In genomic region chr13:80134360-80134759, GRCh38 we compare ENCODE assay signal across 23 cellular contexts.
DNase-seq lines count a peak whose midpoint lies in the region; ATAC-seq and TF ChIP-seq lines count a peak whose summit lies in the region.
"Had no signal": no experiment of that assay in that cellular context is flagged by ENCODE, and none has a peak within 500 bp of the region (broad histone marks: within the 10 kb centered on the region; RNA-seq: fewer than 3 reads in every experiment).

No MANE protein-coding gene starts in this region.

- DNase-seq in body of pancreas (no peak), mesendoderm (peak; percentile 65), smooth muscle cell (lab: John Stamatoyannopoulos, UW; ENCODE audit: unreplicated experiment) (no peak), mucosa of descending colon (no peak), activated gamma-delta T cell (lab: John Stamatoyannopoulos, UW) (no peak)
- DNase-seq in effector CD8-positive, alpha-beta T cell (lab: John Stamatoyannopoulos, UW), result no peak
- DNase-seq: activated naive CD8-positive, alpha-beta T cell treated with anti-CD3 and anti-CD28 coated beads, Interleukin-2, amount 10 ng/mL, durations not matched to agents 7 days and 5 days; CD8-positive, alpha-beta memory T cell; DMS53; naive B cell; NCI-H187 treated with DMSO at 0.1 percent for 48 hours; NCI-H2227 treated with DMSO at 0.1 percent for 48 hours; Peyer's patch; psoas muscle; stimulated activated CD4-positive, alpha-beta T cell treated with anti-CD3 and anti-CD28 coated beads, Interleukin-12 subunit alpha, Interleukin-12 subunit beta, amount 100 ng/mL, for 4 hours; testis had no signal

- H3K9me3 ChIP-seq in HUES6 (ENCODE audit: control insufficient read depth, insufficient read depth, low read depth, low read length) (no peaks in the 10 kb centered on the region), body of pancreas (no peaks in the 10 kb centered on the region), smooth muscle cell (replicated peaks; ENCODE audit: low read depth) (no peaks in the 10 kb centered on the region), mucosa of descending colon (no peaks in the 10 kb centered on the region)
- H3K9me3 ChIP-seq: Peyer's patch, psoas muscle, testis had no signal

- no peak overlapping the region for H3K18ac ChIP-seq in mesendoderm (ENCODE audit: low read length)

- H2AFZ ChIP-seq in smooth muscle cell (ENCODE audit: low read depth), result peak overlapping the region; percentile 16

- H3K36me3 ChIP-seq in HUES6 (ENCODE audit: control insufficient read depth, insufficient read depth, low read length) (no peaks in the 10 kb centered on the region), body of pancreas (replicated peaks in 1 of 2; ENCODE audit: insufficient read depth in 1 of 2, low read depth in 2 of 2) (no peaks in the 10 kb centered on the region), mesendoderm (ENCODE audit: control insufficient read depth, insufficient read depth, low read length) (no peaks in the 10 kb centered on the region), smooth muscle cell (ENCODE audit: low read depth) (no peaks in the 10 kb centered on the region), mucosa of descending colon (ENCODE audit: low read depth) (no peaks in the 10 kb centered on the region)
- H3K36me3 ChIP-seq: Peyer's patch had no signal

- no peak overlapping the region for H2BK5ac ChIP-seq in mesendoderm (ENCODE audit: low read length)

- no peaks in the 10 kb centered on the region for H3K27me3 ChIP-seq in HUES6 (ENCODE audit: control insufficient read depth, insufficient read depth, low read length)
- no peaks in the 10 kb centered on the region for H3K27me3 ChIP-seq in body of pancreas
- no peaks in the 10 kb centered on the region for H3K27me3 ChIP-seq in mesendoderm (ENCODE audit: insufficient read depth, low read length, poor library complexity)
- H3K27me3 ChIP-seq in smooth muscle cell (ENCODE audit: low read depth), result no peaks in the 10 kb centered on the region
- H3K27me3 ChIP-seq: Peyer's patch, testis had no signal

- WGBS in body of pancreas, 2 donors, result 67 to 77% methylated on average over 1 of the region's 1 CpG
- whole genome bisulfite sequencing in mesendoderm (ENCODE audit: extremely low coverage, insufficient coverage, low lambda C conversion rate), result no CpG with 5 or more reads among the region's 1 CpG
- WGBS in smooth muscle cell (ENCODE audit: low lambda C conversion rate), result 58% methylated on average over 1 of the region's 1 CpG

- no peaks in the 10 kb centered on the region for H4K20me1 ChIP-seq in smooth muscle cell (ENCODE audit: low read depth)

- peak overlapping the region; percentile 59 for H3K56ac ChIP-seq in mesendoderm (ENCODE audit: low read length)

- H4K8ac ChIP-seq in mesendoderm (ENCODE audit: low read depth, low read length), result no peak overlapping the region

- peak overlapping the region; percentile 29; the same call in 1 of the 2 replicates for H3K27ac ChIP-seq in HUES6 (ENCODE audit: low read depth, low read length)
- H3K27ac ChIP-seq in body of pancreas, result peak overlapping the region; percentile 37 to 80 (median 62)
- H3K27ac ChIP-seq in mesendoderm (ENCODE audit: low read depth, low read length), result peak overlapping the region; percentile 46
- peak overlapping the region; percentile 92 for H3K27ac ChIP-seq in smooth muscle cell (ENCODE audit: low read depth)
- H3K27ac ChIP-seq: SK-N-MC had no signal

- H4K5ac ChIP-seq in mesendoderm (ENCODE audit: low read length), result no peak overlapping the region

- H3K23ac ChIP-seq in mesendoderm (ENCODE audit: low read length), result no peak overlapping the region

- no peak overlapping the region for H3K4me3 ChIP-seq in HUES6 (ENCODE audit: low read depth, low read length)
- H3K4me3 ChIP-seq in body of pancreas, result no peak overlapping the region
- no peak overlapping the region for H3K4me3 ChIP-seq in mesendoderm (ENCODE audit: low read length)
- no peak overlapping the region for H3K4me3 ChIP-seq in smooth muscle cell
- no peak overlapping the region for H3K4me3 ChIP-seq in mucosa of descending colon
- H3K4me3 ChIP-seq: SK-N-MC, testis had no signal

- no peak overlapping the region for H3K4ac ChIP-seq in mesendoderm (ENCODE audit: low read depth, low read length)

- H2BK15ac ChIP-seq in mesendoderm (replicated peaks; ENCODE audit: low read depth), result peak overlapping the region; percentile 41

- no peak for TF ChIP-seq POLR2A in body of pancreas (IDR thresholded peaks at IDR 0.05)

- peaks cover 13% of the 10 kb centered on the region for H3F3A ChIP-seq in smooth muscle cell (ENCODE audit: low read depth)

- no peak overlapping the region for H2BK120ac ChIP-seq in mesendoderm (ENCODE audit: low read depth, low read length)

- H3K9ac ChIP-seq in HUES6 (ENCODE audit: low read length) (no peak overlapping the region), mesendoderm (ENCODE audit: low read length) (no peak overlapping the region), smooth muscle cell (ENCODE audit: low read depth) (no peak overlapping the region)

- H3K4me2 ChIP-seq in mesendoderm (ENCODE audit: low read length), result no peak overlapping the region
- H3K4me2 ChIP-seq in smooth muscle cell, result peak overlapping the region; percentile 81

- ATAC-seq in body of pancreas (no peak), GM21723 (IDR thresholded peaks at IDR 0.05; ENCODE audit: unreplicated experiment) (no peak), mucosa of descending colon (no peak)
- ATAC-seq: activated CD4-positive, CD25-positive, alpha-beta regulatory T cell treated with anti-CD3 and anti-CD28 coated beads, Interleukin-2, amount 50 U/mL, for 24 hours; activated T-helper 17 cell treated with anti-CD3 and anti-CD28 coated beads, Interleukin-2, amount 50 U/mL, for 72 hours; esophagus mucosa; HCT116; psoas muscle had no signal

- H3K79me2 ChIP-seq in mesendoderm (ENCODE audit: control insufficient read depth, insufficient read depth, low read length), result no peaks in the 10 kb centered on the region
- peaks cover 5% of the 10 kb centered on the region for H3K79me2 ChIP-seq in smooth muscle cell (ENCODE audit: low read depth)

- intact Hi-C loops in body of pancreas (cut with DNase I) (no loop called here), mucosa of descending colon (cut with DNase I, micrococcal nuclease) (loop anchor here in 1 of 2 donors (5.0 kb wide), 1 partner anchor 203 kb away; no protein-coding TSS in a partner anchor)

- H3K79me1 ChIP-seq in mesendoderm (ENCODE audit: low read length), result no peaks in the 10 kb centered on the region

- H3K4me1 ChIP-seq in HUES6 (ENCODE audit: control insufficient read depth, insufficient read depth, low read length) (peaks cover 47% of the 10 kb centered on the region), body of pancreas (peaks cover 33% of the 10 kb centered on the region), mesendoderm (ENCODE audit: control insufficient read depth, low read depth, low read length) (peaks cover 13% of the 10 kb centered on the region), smooth muscle cell (ENCODE audit: low read depth) (peaks cover 44% of the 10 kb centered on the region), mucosa of descending colon (ENCODE audit: low read depth) (peaks cover 16% of the 10 kb centered on the region)

- H2AK5ac ChIP-seq in mesendoderm (ENCODE audit: low read length), result no peak overlapping the region

- TF ChIP-seq CTCF in body of pancreas (IDR thresholded peaks at IDR 0.05), result no peak
- TF ChIP-seq CTCF in smooth muscle cell (IDR thresholded peaks at IDR 0.05; ENCODE audit: borderline replicate concordance, insufficient read depth, poor library complexity, severe bottlenecking), result no peak
- TF ChIP-seq CTCF in mucosa of descending colon (IDR thresholded peaks at IDR 0.05), result no peak

Comparison
In these comparisons a context has a peak if more than half of its experiments do, and no peak if none do; other contexts are left out.
1. H3K27ac ChIP-seq: peak in every context shown above with its lines; median percentile 92 in smooth muscle cell; 62 in body of pancreas; 46 in mesendoderm; 29 in HUES6.